Comparison of ENCODE assay signal across 1 cellular context in the genomic region with DNA sequence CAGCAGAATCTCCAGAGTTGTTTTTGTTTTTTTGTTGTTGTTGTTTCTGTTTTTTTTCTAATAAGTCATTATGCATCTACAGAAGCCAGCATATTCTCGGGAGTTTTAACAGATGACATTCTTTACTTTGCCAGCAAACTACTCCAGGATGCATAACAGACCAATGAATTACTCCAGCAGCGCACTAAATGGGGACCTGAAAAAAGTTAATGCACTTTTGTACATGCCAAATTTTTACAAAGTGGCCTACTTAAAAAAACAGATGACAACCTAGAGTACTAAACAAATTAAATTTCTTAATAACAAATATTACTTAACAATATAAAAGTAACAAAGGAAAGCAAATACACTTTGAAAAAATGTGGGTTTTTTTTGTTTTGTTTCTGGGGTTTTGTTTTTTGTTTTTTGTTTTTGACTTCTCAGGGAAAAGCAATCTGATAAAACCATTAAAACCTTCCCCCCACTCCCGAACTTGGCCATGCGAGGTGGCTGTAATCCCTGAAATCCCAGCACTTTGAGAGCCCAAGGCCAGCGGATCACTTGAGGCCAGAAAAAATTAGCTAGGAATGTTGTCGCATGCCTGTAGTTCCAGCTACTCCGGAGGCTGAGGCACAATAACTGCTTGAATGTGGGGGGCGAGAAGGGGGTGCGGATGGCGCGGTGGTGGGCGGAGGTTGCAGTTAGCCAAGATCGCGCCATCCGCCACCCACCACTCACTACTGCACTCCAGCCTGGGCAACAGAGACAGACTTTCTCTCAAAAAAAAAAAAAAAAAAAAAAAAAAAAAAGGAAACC.
TF ChIP-seq lines count a peak whose summit lies in the region.

No MANE protein-coding gene starts in this region.

TF ChIP-seq in SK-N-SH treated with all-trans-retinoic acid at 6 μM for 48 hours, 23 proteins besides CTCF, POLR2A, EP300 and RAD21 (continued from another document):
- TF ChIP-seq TCF4 (CRISPR knock-in tag; IDR thresholded peaks at IDR 0.05; ENCODE audit: borderline replicate concordance) (peak; percentile 49; the same call in 1 of the 2 replicates), ZNF70 (CRISPR knock-in tag; IDR thresholded peaks at IDR 0.05) (no peak), ISL1 (CRISPR knock-in tag; IDR thresholded peaks at IDR 0.05) (peak; percentile 96), SNAI2 (CRISPR knock-in tag; IDR thresholded peaks at IDR 0.05) (no peak), ZC3H10 (CRISPR knock-in tag; IDR thresholded peaks at IDR 0.05) (no peak), ZFP30 (CRISPR knock-in tag; IDR thresholded peaks at IDR 0.05) (no peak), ZNF565 (CRISPR knock-in tag; conservative IDR thresholded peaks at IDR 0.05; ENCODE audit: low read depth) (no peak), PPARA (CRISPR knock-in tag; IDR thresholded peaks at IDR 0.05; ENCODE audit: borderline replicate concordance) (no peak), ESRRG (CRISPR knock-in tag; IDR thresholded peaks at IDR 0.05) (peak; percentile 75; the same call in 1 of the 2 replicates), OSR1 (CRISPR knock-in tag; IDR thresholded peaks at IDR 0.05) (no peak), BACH2 (CRISPR knock-in tag; IDR thresholded peaks at IDR 0.05; ENCODE audit: borderline replicate concordance) (no peak), ZFP3 (CRISPR knock-in tag; IDR thresholded peaks at IDR 0.05) (no peak)
- TF ChIP-seq, protein P1, sequence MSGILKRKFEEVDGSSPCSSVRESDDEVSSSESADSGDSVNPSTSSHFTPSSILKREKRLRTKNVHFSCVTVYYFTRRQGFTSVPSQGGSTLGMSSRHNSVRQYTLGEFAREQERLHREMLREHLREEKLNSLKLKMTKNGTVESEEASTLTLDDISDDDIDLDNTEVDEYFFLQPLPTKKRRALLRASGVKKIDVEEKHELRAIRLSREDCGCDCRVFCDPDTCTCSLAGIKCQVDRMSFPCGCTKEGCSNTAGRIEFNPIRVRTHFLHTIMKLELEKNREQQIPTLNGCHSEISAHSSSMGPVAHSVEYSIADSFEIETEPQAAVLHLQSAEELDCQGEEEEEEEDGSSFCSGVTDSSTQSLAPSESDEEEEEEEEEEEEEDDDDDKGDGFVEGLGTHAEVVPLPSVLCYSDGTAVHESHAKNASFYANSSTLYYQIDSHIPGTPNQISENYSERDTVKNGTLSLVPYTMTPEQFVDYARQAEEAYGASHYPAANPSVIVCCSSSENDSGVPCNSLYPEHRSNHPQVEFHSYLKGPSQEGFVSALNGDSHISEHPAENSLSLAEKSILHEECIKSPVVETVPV (CRISPR knock-in tag; IDR thresholded peaks at IDR 0.05), result no peak
- TF ChIP-seq, protein P2, sequence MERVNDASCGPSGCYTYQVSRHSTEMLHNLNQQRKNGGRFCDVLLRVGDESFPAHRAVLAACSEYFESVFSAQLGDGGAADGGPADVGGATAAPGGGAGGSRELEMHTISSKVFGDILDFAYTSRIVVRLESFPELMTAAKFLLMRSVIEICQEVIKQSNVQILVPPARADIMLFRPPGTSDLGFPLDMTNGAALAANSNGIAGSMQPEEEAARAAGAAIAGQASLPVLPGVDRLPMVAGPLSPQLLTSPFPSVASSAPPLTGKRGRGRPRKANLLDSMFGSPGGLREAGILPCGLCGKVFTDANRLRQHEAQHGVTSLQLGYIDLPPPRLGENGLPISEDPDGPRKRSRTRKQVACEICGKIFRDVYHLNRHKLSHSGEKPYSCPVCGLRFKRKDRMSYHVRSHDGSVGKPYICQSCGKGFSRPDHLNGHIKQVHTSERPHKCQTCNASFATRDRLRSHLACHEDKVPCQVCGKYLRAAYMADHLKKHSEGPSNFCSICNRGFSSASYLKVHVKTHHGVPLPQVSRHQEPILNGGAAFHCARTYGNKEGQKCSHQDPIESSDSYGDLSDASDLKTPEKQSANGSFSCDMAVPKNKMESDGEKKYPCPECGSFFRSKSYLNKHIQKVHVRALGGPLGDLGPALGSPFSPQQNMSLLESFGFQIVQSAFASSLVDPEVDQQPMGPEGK (CRISPR knock-in tag; IDR thresholded peaks at IDR 0.05; ENCODE audit: borderline replicate concordance), result no peak
- TF ChIP-seq, protein P3, sequence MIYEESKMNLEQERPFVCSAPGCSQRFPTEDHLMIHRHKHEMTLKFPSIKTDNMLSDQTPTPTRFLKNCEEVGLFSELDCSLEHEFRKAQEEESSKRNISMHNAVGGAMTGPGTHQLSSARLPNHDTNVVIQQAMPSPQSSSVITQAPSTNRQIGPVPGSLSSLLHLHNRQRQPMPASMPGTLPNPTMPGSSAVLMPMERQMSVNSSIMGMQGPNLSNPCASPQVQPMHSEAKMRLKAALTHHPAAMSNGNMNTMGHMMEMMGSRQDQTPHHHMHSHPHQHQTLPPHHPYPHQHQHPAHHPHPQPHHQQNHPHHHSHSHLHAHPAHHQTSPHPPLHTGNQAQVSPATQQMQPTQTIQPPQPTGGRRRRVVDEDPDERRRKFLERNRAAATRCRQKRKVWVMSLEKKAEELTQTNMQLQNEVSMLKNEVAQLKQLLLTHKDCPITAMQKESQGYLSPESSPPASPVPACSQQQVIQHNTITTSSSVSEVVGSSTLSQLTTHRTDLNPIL (CRISPR knock-in tag; IDR thresholded peaks at IDR 0.05; ENCODE audit: low read depth), result peak; percentile 78
- TF ChIP-seq, protein P4, sequence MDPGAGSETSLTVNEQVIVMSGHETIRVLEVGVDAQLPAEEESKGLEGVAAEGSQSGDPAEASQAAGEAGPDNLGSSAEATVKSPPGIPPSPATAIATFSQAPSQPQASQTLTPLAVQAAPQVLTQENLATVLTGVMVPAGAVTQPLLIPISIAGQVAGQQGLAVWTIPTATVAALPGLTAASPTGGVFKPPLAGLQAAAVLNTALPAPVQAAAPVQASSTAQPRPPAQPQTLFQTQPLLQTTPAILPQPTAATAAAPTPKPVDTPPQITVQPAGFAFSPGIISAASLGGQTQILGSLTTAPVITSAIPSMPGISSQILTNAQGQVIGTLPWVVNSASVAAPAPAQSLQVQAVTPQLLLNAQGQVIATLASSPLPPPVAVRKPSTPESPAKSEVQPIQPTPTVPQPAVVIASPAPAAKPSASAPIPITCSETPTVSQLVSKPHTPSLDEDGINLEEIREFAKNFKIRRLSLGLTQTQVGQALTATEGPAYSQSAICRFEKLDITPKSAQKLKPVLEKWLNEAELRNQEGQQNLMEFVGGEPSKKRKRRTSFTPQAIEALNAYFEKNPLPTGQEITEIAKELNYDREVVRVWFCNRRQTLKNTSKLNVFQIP (CRISPR knock-in tag; IDR thresholded peaks at IDR 0.05; ENCODE audit: borderline replicate concordance, low read depth), result 0 out of 2 replicates have a peak, but pooled peaks have one; percentile 55
